Comparison of ENCODE assay signal across 2 cellular contexts in genomic region chr2:159894145-159894838, GRCh38.
TF ChIP-seq lines count a peak whose summit lies in the region.

No MANE protein-coding gene starts in this region.

TF ChIP-seq in HEK293, 187 proteins besides CTCF, POLR2A, EP300 and RAD21 (continued from another document):
- TF ChIP-seq ZBTB44 (tag by site-specific recombination; IDR thresholded peaks at IDR 0.05) (no peak), SCRT2 (tag by site-specific recombination; IDR thresholded peaks at IDR 0.05) (peak; percentile 55)
TF ChIP-seq in HEK293: peak in this region for 1.

TF ChIP-seq in K562, 482 proteins besides CTCF, POLR2A, EP300 and RAD21 (continued from another document):
- peak; percentile 47 for TF ChIP-seq TFE3 (CRISPR knock-in tag; IDR thresholded peaks at IDR 0.05)
- TF ChIP-seq ARHGAP35 (IDR thresholded peaks at IDR 0.05; ENCODE audit: partially characterized antibody), result no peak
- no peak for TF ChIP-seq MLLT1 (IDR thresholded peaks at IDR 0.05)
- TF ChIP-seq ARNT (IDR thresholded peaks at IDR 0.05), result no peak
- TF ChIP-seq ZNF134 (CRISPR knock-in tag; conservative IDR thresholded peaks at IDR 0.05), result peak; percentile 72
